In the genomic region with DNA sequence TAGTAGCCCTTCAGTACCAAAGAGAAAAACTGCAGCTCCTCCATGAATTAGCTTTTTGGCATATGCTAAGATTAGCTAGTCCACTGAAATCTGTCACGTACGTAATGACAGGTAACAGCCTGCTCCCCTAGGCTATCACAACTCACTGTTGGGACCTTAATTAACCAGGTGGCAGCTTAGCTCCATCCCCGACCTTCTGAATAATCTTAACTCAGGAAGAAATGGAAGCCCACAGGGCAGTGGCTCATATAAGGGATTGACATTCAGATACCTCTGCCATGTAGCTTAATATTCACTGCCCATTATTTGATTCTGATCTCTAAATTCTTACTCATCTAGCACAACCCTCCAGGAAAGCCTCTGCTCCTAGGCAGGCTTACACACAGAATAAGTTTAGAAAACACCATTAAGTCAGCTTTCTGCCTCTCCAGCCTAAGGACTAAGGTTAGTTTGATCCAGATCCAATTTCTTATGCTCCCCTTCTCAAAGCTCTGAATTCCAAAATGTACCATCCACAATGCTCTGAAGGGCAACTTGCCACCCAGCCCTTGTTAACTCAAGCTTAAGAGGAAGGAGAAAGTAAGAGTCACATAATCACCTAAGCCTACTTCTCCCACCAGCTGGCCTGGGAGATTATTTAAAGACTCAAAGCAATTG, we compare ENCODE assay signal across 9 cellular contexts. TPM values are rescaled to one million over a fixed set of nuclear protein-coding genes. Genes with fewer than 3 reads are reported as not detected.
DNase-seq lines count a peak whose midpoint lies in the region; ATAC-seq and TF ChIP-seq lines count a peak whose summit lies in the region.
"Had no signal": no experiment of that assay in that cellular context is flagged by ENCODE, and none has a peak within 500 bp of the region (broad histone marks: within the 10 kb centered on the region; RNA-seq: fewer than 3 reads in every experiment).

No MANE protein-coding gene starts in this region.

- no peak overlapping the region for H4K91ac ChIP-seq in H9 (ENCODE audit: insufficient read length, low read depth, low read length)

- H3K79me2 ChIP-seq in Loucy (ENCODE audit: insufficient read depth, low read length): peaks cover 67% of the 10 kb centered on the region
- peaks cover 43% of the 10 kb centered on the region for H3K79me2 ChIP-seq in osteoblast (ENCODE audit: insufficient read depth, low read length)
- H3K79me2 ChIP-seq in H9 (ENCODE audit: insufficient read depth, low read length): peaks cover 15% of the 10 kb centered on the region; the same call in 1 of the 2 replicates

- H3K4me1 ChIP-seq in Loucy (ENCODE audit: insufficient read depth, low read length, poor library complexity, severe bottlenecking): peaks cover 33% of the 10 kb centered on the region
- peaks cover 31% of the 10 kb centered on the region for H3K4me1 ChIP-seq in osteoblast (ENCODE audit: insufficient read depth, low read length)
- H3K4me1 ChIP-seq in H9 (ENCODE audit: insufficient read depth, low read length): no peaks in the 10 kb centered on the region

- H2BK120ac ChIP-seq in H9 (ENCODE audit: low read depth, low read length, poor library complexity, severe bottlenecking): no peak overlapping the region

- peak overlapping the region; percentile 23 for H3K9ac ChIP-seq in Loucy (ENCODE audit: low read depth, low read length, poor library complexity, severe bottlenecking)
- H3K9ac ChIP-seq in H9 (ENCODE audit: extremely low read depth, insufficient read length, low read length): no peak overlapping the region

- H4K20me1 ChIP-seq in Loucy (ENCODE audit: insufficient read depth, low read length, poor library complexity, severe bottlenecking): peaks cover 75% of the 10 kb centered on the region
- H4K20me1 ChIP-seq in osteoblast (ENCODE audit: insufficient read depth, low read length): peaks cover 73% of the 10 kb centered on the region
- H4K20me1 ChIP-seq in H9 (ENCODE audit: control insufficient read depth, insufficient read depth, insufficient read length): no peaks in the 10 kb centered on the region

- H3F3A ChIP-seq in Loucy (ENCODE audit: low read depth): peaks cover 29% of the 10 kb centered on the region

- peak overlapping the region; percentile 100 for H3K27ac Mint-ChIP-seq in activated naive CD8-positive, alpha-beta T cell treated with anti-CD3 and anti-CD28 coated beads, Interleukin-2, amount 50 U/mL, for 24 hours
- H3K27ac Mint-ChIP-seq in H9: peak overlapping the region in 1 of 3 experiments; percentile 85; a peak in 2 of 7 replicates

- H2BK12ac ChIP-seq in H9 (ENCODE audit: insufficient read length, low read depth, low read length): no peak overlapping the region

- whole genome bisulfite sequencing in H9 (ENCODE audit: extremely low coverage, insufficient read length, low lambda C conversion rate): no CpG with 5 or more reads among the region's 3 CpGs

- no peak overlapping the region for H4K5ac ChIP-seq in H9 (ENCODE audit: insufficient read length, low read depth, low read length)

- H3K14ac ChIP-seq in H9 (ENCODE audit: insufficient read depth, low read length): no peak overlapping the region

- no peak overlapping the region for H2BK15ac ChIP-seq in H9 (ENCODE audit: low read depth, low read length)

- H3K4me3 ChIP-seq in Loucy (ENCODE audit: low read length, poor library complexity, severe bottlenecking): peak overlapping the region; percentile 33
- no peak overlapping the region for H3K4me3 ChIP-seq in osteoblast (ENCODE audit: insufficient read depth, low read length)
- H3K4me3 ChIP-seq: ovary had no signal

- H3K27me3 ChIP-seq in Loucy (ENCODE audit: insufficient read depth, low read length, poor library complexity, severe bottlenecking): peaks cover 14% of the 10 kb centered on the region
- no peaks in the 10 kb centered on the region for H3K27me3 ChIP-seq in osteoblast (ENCODE audit: insufficient read depth, low read length)
- H3K27me3 ChIP-seq in H9 (ENCODE audit: insufficient read depth, low read length): no peaks in the 10 kb centered on the region
- H3K27me3 ChIP-seq: ovary had no signal

- no peak overlapping the region for H4K8ac ChIP-seq in H9 (replicated peaks; ENCODE audit: insufficient read length, low read depth, low read length)

- no peak for ATAC-seq in activated naive CD8-positive, alpha-beta T cell treated with anti-CD3 and anti-CD28 coated beads, Interleukin-2, amount 50 U/mL, for 24 hours
- no peak for ATAC-seq in omental fat pad (ENCODE audit: low FRiP score)

- H3K9me3 ChIP-seq in Loucy (ENCODE audit: insufficient read depth, low read depth, low read length): no peaks in the 10 kb centered on the region
- H3K9me3 ChIP-seq in osteoblast (ENCODE audit: low read depth, low read length): no peaks in the 10 kb centered on the region
- H3K9me3 ChIP-seq in H9 (ENCODE audit: control insufficient read depth, low read depth, low read length): no peaks in the 10 kb centered on the region
- H3K9me3 ChIP-seq: ovary had no signal

- H3K27ac ChIP-seq in osteoblast (ENCODE audit: low read depth, low read length) (peak overlapping the region; percentile 4), H9 (ENCODE audit: insufficient read length, low read depth, low read length) (no peak overlapping the region)

- H2AFZ ChIP-seq in Loucy (ENCODE audit: low read length): no peak overlapping the region
- H2AFZ ChIP-seq in osteoblast (ENCODE audit: low read length): no peak overlapping the region
- no peak overlapping the region for H2AFZ ChIP-seq in H9 (ENCODE audit: low read length)

- peaks cover 62% of the 10 kb centered on the region for H3K36me3 ChIP-seq in Loucy (ENCODE audit: insufficient read depth, low read length)
- peaks cover 65% of the 10 kb centered on the region for H3K36me3 ChIP-seq in osteoblast (ENCODE audit: insufficient read depth, low read length)
- H3K36me3 ChIP-seq: ovary had no signal

- H3K18ac ChIP-seq in H9 (ENCODE audit: insufficient read length, low read depth, low read length): no peak overlapping the region

- peak; percentile 12 for TF ChIP-seq POLR2A in GM10847 (IDR thresholded peaks at IDR 0.05; ENCODE audit: extremely low read depth, insufficient read length)

- TF ChIP-seq CTCF in Loucy (conservative IDR thresholded peaks at IDR 0.05; ENCODE audit: low read length) (no peak), osteoblast (IDR thresholded peaks at IDR 0.05; ENCODE audit: extremely low read depth, low read depth, low read length) (no peak), H9 (conservative IDR thresholded peaks at IDR 0.05) (no peak), omental fat pad (IDR thresholded peaks at IDR 0.05) (no peak)

- peaks cover 61% of the 10 kb centered on the region for H3K4me1 Mint-ChIP-seq in activated naive CD8-positive, alpha-beta T cell treated with anti-CD3 and anti-CD28 coated beads, Interleukin-2, amount 50 U/mL, for 24 hours
- H3K4me1 Mint-ChIP-seq in H9: peaks cover 21 to 39% of the 10 kb centered on the region in 2 experiments

- no peaks in the 10 kb centered on the region for H3K79me1 ChIP-seq in H9 (ENCODE audit: insufficient read depth, low read depth, low read length, poor library complexity, severe bottlenecking)

- no peak overlapping the region for H2AK5ac ChIP-seq in H9 (ENCODE audit: insufficient read length, low read length)

- peaks cover 73% of the 10 kb centered on the region for H3K36me3 Mint-ChIP-seq in activated naive CD8-positive, alpha-beta T cell treated with anti-CD3 and anti-CD28 coated beads, Interleukin-2, amount 50 U/mL, for 24 hours (ENCODE audit: low read depth)
- peaks cover 50 to 76% (median 60%) of the 10 kb centered on the region in 3 experiments for H3K36me3 Mint-ChIP-seq in H9 (ENCODE audit: insufficient read depth in 1 of 3, low read depth in 3 of 3)

- H3K23me2 ChIP-seq in H9 (ENCODE audit: insufficient read length, low read depth, low read length, poor library complexity, severe bottlenecking): peaks cover 8% of the 10 kb centered on the region

- H3K4me2 ChIP-seq in Loucy (ENCODE audit: low read depth, low read length, poor library complexity, severe bottlenecking) (peak overlapping the region; percentile 93), osteoblast (ENCODE audit: insufficient read depth, low read length) (no peak overlapping the region), H9 (ENCODE audit: insufficient read depth, insufficient read length, low read length) (no peak overlapping the region)

- no peaks in the 10 kb centered on the region for H3K9me3 Mint-ChIP-seq in activated naive CD8-positive, alpha-beta T cell treated with anti-CD3 and anti-CD28 coated beads, Interleukin-2, amount 50 U/mL, for 24 hours
- H3K9me3 Mint-ChIP-seq in H9: no peaks in the 10 kb centered on the region; a peak in 2 of 5 replicates

- H3K56ac ChIP-seq in H9 (ENCODE audit: insufficient read length, low read depth, low read length): no peak overlapping the region

- H3K27me3 Mint-ChIP-seq in activated naive CD8-positive, alpha-beta T cell treated with anti-CD3 and anti-CD28 coated beads, Interleukin-2, amount 50 U/mL, for 24 hours: peaks cover 8% of the 10 kb centered on the region
- peaks cover 3% of the 10 kb centered on the region; the same call in 1 of the 2 replicates for H3K27me3 Mint-ChIP-seq in H9 (ENCODE audit: low read depth)

- peak overlapping the region; percentile 97 for H3K4me3 Mint-ChIP-seq in activated naive CD8-positive, alpha-beta T cell treated with anti-CD3 and anti-CD28 coated beads, Interleukin-2, amount 50 U/mL, for 24 hours
- H3K4me3 Mint-ChIP-seq in H9: no peak overlapping the region; a peak in 1 of 5 replicates

- no peak overlapping the region for H3K23ac ChIP-seq in H9 (ENCODE audit: insufficient read length, low read depth, low read length)

- no peak for DNase-seq in activated naive CD8-positive, alpha-beta T cell treated with anti-CD3 and anti-CD28 coated beads, Interleukin-2, amount 50 U/mL, for 24 hours
- DNase-seq in osteoblast (ENCODE audit: insufficient read length, low spot score, missing footprints) (peak; percentile 13), H9 (no peak), omental fat pad (ENCODE audit: low spot score) (no peak)
- no peak for DNase-seq in NK-92 treated with Interleukin-12 subunit alpha and Interleukin-12 subunit beta, amount 100 ng/mL, for 24 hours (lab: John Stamatoyannopoulos, UW)
- DNase-seq: NCI-H1105 treated with DMSO at 0.1 percent for 48 hours, ovary had no signal

- H2BK20ac ChIP-seq in H9 (ENCODE audit: low read depth, low read length, poor library complexity, severe bottlenecking): no peak overlapping the region

- no peak overlapping the region for H3K4ac ChIP-seq in H9 (ENCODE audit: low read depth, low read length)

- no peaks in the 10 kb centered on the region for H3K9me2 ChIP-seq in Loucy (replicated peaks; ENCODE audit: low read depth, low read length)

- no peak overlapping the region for H2BK5ac ChIP-seq in H9 (ENCODE audit: insufficient read length, low read length)

- H3T11ph ChIP-seq in H9 (ENCODE audit: low read length): no peak overlapping the region

RNA-seq across cellular contexts. Expression of a gene that starts 5.0 kb away (rescaled TPM):
- 2,226 and 2,227 TPM in 2 replicates for total RNA-seq in osteoblast
- total RNA-seq in H9 (2021): 2,142 and 2,160 TPM in 2 replicates
- total RNA-seq in omental fat pad: 1,000 to 10,000 TPM in 2 of 4 donors, 100 to 1,000 TPM in 2; 751 to 1,858 (median 1,218) TPM
